ENCODE assay signal across 33 cellular contexts in the genomic region with DNA sequence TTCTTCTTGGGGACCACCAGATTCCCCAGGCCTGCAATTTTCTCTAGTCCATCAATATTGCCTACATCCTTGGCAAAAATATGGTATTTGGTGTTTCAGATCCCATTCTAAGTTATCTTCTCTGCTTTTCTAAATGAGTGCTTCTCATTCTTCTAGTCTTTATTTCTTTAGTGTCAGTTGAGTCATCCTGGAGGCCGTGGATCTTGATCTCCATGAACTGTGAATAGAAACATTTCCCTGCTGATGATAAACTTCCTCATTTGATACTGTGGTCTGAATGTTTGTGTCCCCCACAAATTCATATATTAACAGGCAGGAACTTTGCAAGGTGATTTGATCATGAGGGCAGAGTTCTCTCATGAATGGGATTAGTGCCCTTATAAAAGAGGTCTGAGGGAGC.
"Had no signal": no experiment of that assay in that cellular context is flagged by ENCODE, and none has a peak within 500 bp of the region (broad histone marks: within the 10 kb centered on the region; RNA-seq: fewer than 3 reads in every experiment).

No MANE protein-coding gene starts in this region.

- H3K4me1 Mint-ChIP-seq: activated CD4-positive, alpha-beta T cell treated with anti-CD3 and anti-CD28 coated beads, Interleukin-2, amount 10 ng/mL, durations not matched to agents 24 days and 14 days; activated naive CD8-positive, alpha-beta T cell treated with anti-CD3 and anti-CD28 coated beads for 36 hours; brain; naive B cell; nephron progenitor cell; T-helper 17 cell had no signal

- H3K4me3 Mint-ChIP-seq: activated CD4-positive, alpha-beta memory T cell treated with anti-CD3 and anti-CD28 coated beads for 36 hours; activated CD4-positive, alpha-beta T cell treated with anti-CD3 and anti-CD28 coated beads, Interleukin-2, amount 10 ng/mL, durations not matched to agents 24 days and 14 days; activated naive CD4-positive, alpha-beta T cell treated with anti-CD3 and anti-CD28 coated beads for 36 hours; activated naive CD8-positive, alpha-beta T cell treated with anti-CD3 and anti-CD28 coated beads for 36 hours; activated T-helper 1 cell treated with anti-CD3 and anti-CD28 coated beads, Interleukin-12 subunit alpha, Interleukin-12 subunit beta, Interleukin-2, Interleukin-4 antibody, amounts not matched to agents 30 ng/mL and 10 ng/mL and 1 ng/mL, durations not matched to agents 14 hours and 24 hours and 36 hours; brain; naive B cell; nephron progenitor cell; T-helper 17 cell had no signal

- H3K9me3 Mint-ChIP-seq: activated CD4-positive, alpha-beta T cell treated with anti-CD3 and anti-CD28 coated beads, Interleukin-2, amount 10 ng/mL, durations not matched to agents 24 days and 14 days; activated naive CD4-positive, alpha-beta T cell treated with anti-CD3 and anti-CD28 coated beads for 36 hours; activated naive CD8-positive, alpha-beta T cell treated with anti-CD3 and anti-CD28 coated beads for 36 hours; activated T-helper 1 cell treated with anti-CD3 and anti-CD28 coated beads, Interleukin-12 subunit alpha, Interleukin-12 subunit beta, Interleukin-2, Interleukin-4 antibody, amounts not matched to agents 30 ng/mL and 10 ng/mL and 1 ng/mL, durations not matched to agents 14 hours and 24 hours and 36 hours had no signal

- H3K9me3 ChIP-seq: adrenal gland, neutrophil, ovary, transverse colon had no signal

- H3K27ac ChIP-seq: adrenal gland, coronary artery, dorsolateral prefrontal cortex, left ventricle myocardium inferior, neutrophil, ovary, transverse colon had no signal

- ATAC-seq: sciatic nerve, T-helper 17 cell had no signal

- H3K27ac Mint-ChIP-seq: activated CD4-positive, alpha-beta memory T cell treated with anti-CD3 and anti-CD28 coated beads for 36 hours; activated CD4-positive, alpha-beta T cell treated with anti-CD3 and anti-CD28 coated beads, Interleukin-2, amount 10 ng/mL, durations not matched to agents 24 days and 14 days; activated naive CD4-positive, alpha-beta T cell treated with anti-CD3 and anti-CD28 coated beads for 36 hours; activated naive CD8-positive, alpha-beta T cell treated with anti-CD3 and anti-CD28 coated beads for 36 hours; activated T-helper 1 cell treated with anti-CD3 and anti-CD28 coated beads, Interleukin-12 subunit alpha, Interleukin-12 subunit beta, Interleukin-2, Interleukin-4 antibody, amounts not matched to agents 30 ng/mL and 10 ng/mL and 1 ng/mL, durations not matched to agents 14 hours and 24 hours and 36 hours; brain; naive B cell; nephron progenitor cell; progenitor cell of endocrine pancreas; T-helper 17 cell had no signal

- H3K36me3 ChIP-seq: adrenal gland, left ventricle myocardium inferior, neutrophil, ovary, transverse colon had no signal

- H3K27me3 ChIP-seq: adrenal gland, dorsolateral prefrontal cortex, neutrophil, ovary, transverse colon had no signal

- DNase-seq: activated CD4-positive, alpha-beta memory T cell treated with anti-CD3 and anti-CD28 coated beads for 36 hours; activated CD4-positive, alpha-beta T cell treated with anti-CD3 and anti-CD28 coated beads, Interleukin-2, amount 10 ng/mL, durations not matched to agents 24 days and 14 days; activated CD4-positive, CD25-positive, alpha-beta regulatory T cell treated with anti-CD3 and anti-CD28 coated beads, Interleukin-2, amount 50 U/mL, for 72 hours; activated CD8-positive, alpha-beta memory T cell treated with anti-CD3 and anti-CD28 coated beads, Interleukin-2, amount 50 U/mL, for 4 hours; activated effector memory CD4-positive, alpha-beta T cell treated with anti-CD3 and anti-CD28 coated beads, Interleukin-2, amount 50 U/mL, for 16 hours; activated naive CD4-positive, alpha-beta T cell treated with anti-CD3 and anti-CD28 coated beads for 36 hours; activated naive CD8-positive, alpha-beta T cell treated with anti-CD3 and anti-CD28 coated beads for 36 hours; activated T-cell treated with anti-CD3 and anti-CD28 coated beads, Interleukin-2, amount 50 U/mL, for 1 hour; adrenal gland; aorta; dorsolateral prefrontal cortex; effector memory CD4-positive, alpha-beta T cell; erythroblast; head of caudate nucleus; hippocampal formation; left ventricle myocardium inferior; naive B cell; nephron progenitor cell; ovary; retina; small intestine; stimulated activated CD4-positive, alpha-beta T cell treated with anti-CD3 and anti-CD28 coated beads, Interleukin-15, amount 100 ng/mL, for 24 hours; stimulated activated naive CD4-positive, alpha-beta T cell; T-helper 17 cell; T1000; transverse colon had no signal

- H3K36me3 Mint-ChIP-seq: activated CD4-positive, alpha-beta memory T cell treated with anti-CD3 and anti-CD28 coated beads for 36 hours; activated naive CD8-positive, alpha-beta T cell treated with anti-CD3 and anti-CD28 coated beads for 36 hours; brain; naive B cell had no signal

- H3K4me3 ChIP-seq: adrenal gland, coronary artery, dorsolateral prefrontal cortex, left ventricle myocardium inferior, lung, ovary, transverse colon had no signal

- H3K27me3 Mint-ChIP-seq: activated CD4-positive, alpha-beta memory T cell treated with anti-CD3 and anti-CD28 coated beads for 36 hours; activated CD4-positive, alpha-beta T cell treated with anti-CD3 and anti-CD28 coated beads, Interleukin-2, amount 10 ng/mL, durations not matched to agents 24 days and 14 days; activated naive CD8-positive, alpha-beta T cell treated with anti-CD3 and anti-CD28 coated beads for 36 hours; naive B cell; progenitor cell of endocrine pancreas; T-helper 17 cell had no signal

- H3K4me1 ChIP-seq: adrenal gland, left ventricle myocardium inferior, transverse colon had no signal
